In the genomic region with DNA sequence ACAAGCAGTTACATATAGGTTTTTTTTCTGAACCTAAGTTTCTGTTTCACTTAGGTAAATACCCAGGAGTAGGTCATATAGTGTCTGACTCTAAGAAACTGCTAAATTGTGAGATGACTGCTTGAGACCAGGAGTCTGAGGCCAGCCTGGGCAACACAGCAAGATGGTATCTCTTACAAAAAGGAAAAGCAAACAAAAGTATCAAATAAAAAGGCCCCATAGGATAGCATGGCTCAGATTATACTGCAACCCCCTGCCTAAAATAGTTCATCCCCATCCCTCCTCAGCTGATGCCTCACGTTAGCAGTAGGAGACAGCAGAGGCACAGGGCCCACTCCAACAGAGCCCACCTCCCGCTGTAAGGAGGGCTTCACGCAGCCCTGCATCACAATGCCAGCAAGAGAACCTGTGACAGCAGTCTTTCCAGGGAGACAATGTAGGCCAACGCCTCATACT, we compare ENCODE assay signal across 11 cellular contexts.
DNase-seq lines count a peak whose midpoint lies in the region; ATAC-seq and TF ChIP-seq lines count a peak whose summit lies in the region.
"Had no signal": no experiment of that assay in that cellular context is flagged by ENCODE, and none has a peak within 500 bp of the region (broad histone marks: within the 10 kb centered on the region; RNA-seq: fewer than 3 reads in every experiment).

No MANE protein-coding gene starts in this region.

- no peak overlapping the region for H3K27ac ChIP-seq in coronary artery
- H3K27ac ChIP-seq: 22Rv1 had no signal

- H3K27me3 ChIP-seq in H7 (ENCODE audit: control insufficient read depth, insufficient read depth, low read length) = no peaks in the 10 kb centered on the region

- no peaks in the 10 kb centered on the region for H3K27me3 Mint-ChIP-seq in natural killer cell treated with Interleukin-12 subunit alpha and Interleukin-12 subunit beta and Interleukin-15 and Interleukin-18, amount 100 ng/mL, for 72 hours
- H3K27me3 Mint-ChIP-seq: brain had no signal

- DNase-seq in activated CD4-positive, CD25-positive, alpha-beta regulatory T cell treated with anti-CD3 and anti-CD28 coated beads, Interleukin-2, amount 50 U/mL, for 72 hours = no peak
- DNase-seq in H7 = peak; percentile 60
- no peak for DNase-seq in natural killer cell treated with Interleukin-12 subunit alpha and Interleukin-12 subunit beta and Interleukin-15 and Interleukin-18, amount 100 ng/mL, for 72 hours (ENCODE audit: low spot score)
- DNase-seq in Kasumi-1 (lab: John Stamatoyannopoulos, UW) = no peak
- no peak for DNase-seq in NCI-H2029 treated with DMSO at 0.1 percent for 48 hours (lab: John Stamatoyannopoulos, UW)
- DNase-seq in coronary artery (ENCODE audit: low spot score) = no peak

- H3K27ac Mint-ChIP-seq in natural killer cell treated with Interleukin-12 subunit alpha and Interleukin-12 subunit beta and Interleukin-15 and Interleukin-18, amount 100 ng/mL, for 72 hours = peak overlapping the region; percentile 86 to 95
- H3K27ac Mint-ChIP-seq: brain had no signal

- peak; percentile 90 to 95 for ATAC-seq in activated CD4-positive, CD25-positive, alpha-beta regulatory T cell treated with anti-CD3 and anti-CD28 coated beads, Interleukin-2, amount 50 U/mL, for 24 hours
- ATAC-seq in HG03575 (IDR thresholded peaks at IDR 0.05; ENCODE audit: extremely low read depth, insufficient number of reproducible peaks, low FRiP score, unreplicated experiment) = peak; percentile 82
- ATAC-seq in natural killer cell treated with Interleukin-12 subunit alpha and Interleukin-12 subunit beta and Interleukin-15 and Interleukin-18, amount 100 ng/mL, for 72 hours = peak; percentile 92 to 93

- H3K4me1 Mint-ChIP-seq in natural killer cell treated with Interleukin-12 subunit alpha and Interleukin-12 subunit beta and Interleukin-15 and Interleukin-18, amount 100 ng/mL, for 72 hours (ENCODE audit: low read depth in 2 of 2) = peaks cover 44 to 48% of the 10 kb centered on the region in 2 donors

- no peaks in the 10 kb centered on the region for H3K36me3 ChIP-seq in H7 (replicated peaks; ENCODE audit: control insufficient read depth, insufficient read depth, low read length)
- H3K36me3 ChIP-seq: HAP-1 had no signal

- peak overlapping the region; percentile 72 for H3K4me3 Mint-ChIP-seq in natural killer cell treated with Interleukin-12 subunit alpha and Interleukin-12 subunit beta and Interleukin-15 and Interleukin-18, amount 100 ng/mL, for 72 hours
- H3K4me3 Mint-ChIP-seq: brain had no signal

- no peak for TF ChIP-seq CTCF in coronary artery (IDR thresholded peaks at IDR 0.05)

- H3K4me3 ChIP-seq in H7 (ENCODE audit: insufficient read depth, low read depth, low read length) (no peak overlapping the region), coronary artery (no peak overlapping the region)
- H3K4me3 ChIP-seq: HAP-1 had no signal

- no peaks in the 10 kb centered on the region for H3K9me3 Mint-ChIP-seq in natural killer cell treated with Interleukin-12 subunit alpha and Interleukin-12 subunit beta and Interleukin-15 and Interleukin-18, amount 100 ng/mL, for 72 hours

- no peaks in the 10 kb centered on the region for H3K36me3 Mint-ChIP-seq in natural killer cell treated with Interleukin-12 subunit alpha and Interleukin-12 subunit beta and Interleukin-15 and Interleukin-18, amount 100 ng/mL, for 72 hours
